In genomic region chr11:11349870-11350325, GRCh38 we compare ENCODE assay signal across 13 cellular contexts. TPM values are rescaled to one million over a fixed set of nuclear protein-coding genes. Genes with fewer than 3 reads are reported as not detected.
A peak's percentile ranks its signal among the peaks of the same experiment; 100 is the strongest.
DNase-seq lines count a peak whose midpoint lies in the region; ATAC-seq and TF ChIP-seq lines count a peak whose summit lies in the region.
"Had no signal": no experiment of that assay in that cellular context is flagged by ENCODE, and none has a peak within 500 bp of the region (broad histone marks: within the 10 kb centered on the region; RNA-seq: fewer than 3 reads in every experiment).

No MANE protein-coding gene starts in this region.

- H3K36me3 Mint-ChIP-seq in stimulated activated effector memory CD8-positive, alpha-beta T cell treated with anti-CD3 and anti-CD28 coated beads, Interleukin-12 subunit alpha, Interleukin-12 subunit beta, amount 100 ng/mL, for 72 hours, result no peaks in the 10 kb centered on the region

- no peak overlapping the region for H3K4me3 Mint-ChIP-seq in stimulated activated effector memory CD8-positive, alpha-beta T cell treated with anti-CD3 and anti-CD28 coated beads, Interleukin-12 subunit alpha, Interleukin-12 subunit beta, amount 100 ng/mL, for 72 hours

- no TSS peak for BruUV-seq in A673 (replicated peaks; lab: Mats Ljungman, UMichigan)

- no peak for TF ChIP-seq CTCF in AG04450 (IDR thresholded peaks at IDR 0.05; ENCODE audit: low read depth, low read length)
- no peak for TF ChIP-seq CTCF in A673 (conservative IDR thresholded peaks at IDR 0.05; ENCODE audit: low read depth, low read length)

- ATAC-seq in stimulated activated effector memory CD8-positive, alpha-beta T cell treated with anti-CD3 and anti-CD28 coated beads, Interleukin-12 subunit alpha, Interleukin-12 subunit beta, amount 100 ng/mL, for 72 hours, result no peak
- ATAC-seq: gastrocnemius medialis, GM12878 had no signal

- no peak overlapping the region for H3K4me3 ChIP-seq in AG04450 (ENCODE audit: low read depth, low read length)
- H3K4me3 ChIP-seq in A673 (ENCODE audit: low read depth, low read length, poor library complexity, severe bottlenecking), result no peak overlapping the region
- H3K4me3 ChIP-seq: BLaER1, gastrocnemius medialis, GM12878 had no signal

- CTCF ChIA-PET in AG04450 (lab: Charles Lee), result no interaction called here
- CTCF ChIA-PET in A673 (lab: Charles Lee), result no interaction called here

- no peak overlapping the region for H3K27ac Mint-ChIP-seq in stimulated activated effector memory CD8-positive, alpha-beta T cell treated with anti-CD3 and anti-CD28 coated beads, Interleukin-12 subunit alpha, Interleukin-12 subunit beta, amount 100 ng/mL, for 72 hours

- DNase-seq in AG04450 (ENCODE audit: low read depth, low spot score), result peak; percentile 75
- DNase-seq in NCI-H446 (lab: John Stamatoyannopoulos, UW), result peak; percentile 39 to 89
- peak; percentile 34 for DNase-seq in fibroblast of gingiva (ENCODE audit: low read depth)
- DNase-seq in mucosa of gallbladder (ENCODE audit: low spot score), result peak; percentile 46
- no peak for DNase-seq in Kasumi-1 (lab: John Stamatoyannopoulos, UW)
- no peak for DNase-seq in AML-193 (lab: John Stamatoyannopoulos, UW)
- no peak for DNase-seq in A673 (ENCODE audit: low spot score)
- DNase-seq in stimulated activated effector memory CD8-positive, alpha-beta T cell treated with anti-CD3 and anti-CD28 coated beads, Interleukin-12 subunit alpha, Interleukin-12 subunit beta, amount 100 ng/mL, for 72 hours (ENCODE audit: low spot score in 2 of 2), result no peak
- DNase-seq: activated CD4-positive, alpha-beta T cell treated with anti-CD3 and anti-CD28 coated beads for 4 hours; gastrocnemius medialis; NCI-H1436 had no signal

- H3K36me3 ChIP-seq in A673 (ENCODE audit: insufficient read depth, low read length, poor library complexity, severe bottlenecking), result no peaks in the 10 kb centered on the region
- H3K36me3 ChIP-seq: BLaER1, gastrocnemius medialis had no signal

- intact Hi-C loops in A673 (cut with micrococcal nuclease; ENCODE audit: unreplicated experiment), result no loop called here

- H3K9me3 ChIP-seq in AG04450 (ENCODE audit: control insufficient read depth, insufficient read depth, low read length), result no peaks in the 10 kb centered on the region
- no peaks in the 10 kb centered on the region for H3K9me3 ChIP-seq in A673 (ENCODE audit: low read depth, low read length, poor library complexity, severe bottlenecking)
- H3K9me3 ChIP-seq: BLaER1, gastrocnemius medialis had no signal

- no peaks in the 10 kb centered on the region for H3K4me1 Mint-ChIP-seq in stimulated activated effector memory CD8-positive, alpha-beta T cell treated with anti-CD3 and anti-CD28 coated beads, Interleukin-12 subunit alpha, Interleukin-12 subunit beta, amount 100 ng/mL, for 72 hours

- H3K27me3 ChIP-seq in AG04450 (ENCODE audit: control insufficient read depth, insufficient read depth, low read length) (peaks cover 13% of the 10 kb centered on the region), A673 (replicated peaks; ENCODE audit: insufficient read depth, low read depth, low read length, poor library complexity) (no peaks in the 10 kb centered on the region)
- H3K27me3 ChIP-seq: BLaER1, gastrocnemius medialis had no signal

- POLR2A ChIA-PET in AG04450 (lab: Yijun Ruan, JAX) (interaction anchor here (1.0 kb wide), 1 partner anchor 47 kb away, joined by 3 read pairs; no protein-coding TSS in a partner anchor), A673 (lab: Charles Lee; ENCODE audit: low non-redundant PET) (no interaction called here)

- H3K27ac ChIP-seq in AG04450 (ENCODE audit: low read depth, low read length) (no peak overlapping the region), A673 (ENCODE audit: low read depth, low read length, poor library complexity, severe bottlenecking) (no peak overlapping the region)
- H3K27ac ChIP-seq: BLaER1, gastrocnemius medialis had no signal

- no peaks in the 10 kb centered on the region for H3K4me1 ChIP-seq in A673 (ENCODE audit: insufficient read depth, low read length, poor library complexity, severe bottlenecking)
- H3K4me1 ChIP-seq: BLaER1 had no signal

- no peaks in the 10 kb centered on the region for H3K9me3 Mint-ChIP-seq in stimulated activated effector memory CD8-positive, alpha-beta T cell treated with anti-CD3 and anti-CD28 coated beads, Interleukin-12 subunit alpha, Interleukin-12 subunit beta, amount 100 ng/mL, for 72 hours

RNA-seq across cellular contexts. Expression of gene CSNK2A3, which starts 3.2 kb away (rescaled TPM):
- polyA plus RNA-seq in AG04450 (2011; rRNA removed), result 3.8 and 5.2 TPM in 2 replicates
- polyA minus RNA-seq in AG04450 (2011; rRNA and poly(A)+ RNA removed), result 1.1 and 1.8 TPM in 2 replicates
- total RNA-seq in mucosa of gallbladder, result 1.6 TPM
- 1.1 and 1.4 TPM in 2 replicates for total RNA-seq in A673 (2021)

Comparison
In these comparisons a context has a peak if more than half of its experiments do, and no peak if none do; other contexts are left out.
1. DNase-seq: peak in AG04450 (single experiment), NCI-H446 (2 of 2), fibroblast of gingiva (single experiment) and mucosa of gallbladder (single experiment); none in Kasumi-1 (0 of 2), AML-193 (0 of 2), A673 (single experiment) and stimulated activated effector memory CD8-positive, alpha-beta T cell treated with anti-CD3 and anti-CD28 coated beads, Interleukin-12 subunit alpha, Interleukin-12 subunit beta, amount 100 ng/mL, for 72 hours (0 of 2).